ENCODE assay signal across 8 cellular contexts in the genomic region with DNA sequence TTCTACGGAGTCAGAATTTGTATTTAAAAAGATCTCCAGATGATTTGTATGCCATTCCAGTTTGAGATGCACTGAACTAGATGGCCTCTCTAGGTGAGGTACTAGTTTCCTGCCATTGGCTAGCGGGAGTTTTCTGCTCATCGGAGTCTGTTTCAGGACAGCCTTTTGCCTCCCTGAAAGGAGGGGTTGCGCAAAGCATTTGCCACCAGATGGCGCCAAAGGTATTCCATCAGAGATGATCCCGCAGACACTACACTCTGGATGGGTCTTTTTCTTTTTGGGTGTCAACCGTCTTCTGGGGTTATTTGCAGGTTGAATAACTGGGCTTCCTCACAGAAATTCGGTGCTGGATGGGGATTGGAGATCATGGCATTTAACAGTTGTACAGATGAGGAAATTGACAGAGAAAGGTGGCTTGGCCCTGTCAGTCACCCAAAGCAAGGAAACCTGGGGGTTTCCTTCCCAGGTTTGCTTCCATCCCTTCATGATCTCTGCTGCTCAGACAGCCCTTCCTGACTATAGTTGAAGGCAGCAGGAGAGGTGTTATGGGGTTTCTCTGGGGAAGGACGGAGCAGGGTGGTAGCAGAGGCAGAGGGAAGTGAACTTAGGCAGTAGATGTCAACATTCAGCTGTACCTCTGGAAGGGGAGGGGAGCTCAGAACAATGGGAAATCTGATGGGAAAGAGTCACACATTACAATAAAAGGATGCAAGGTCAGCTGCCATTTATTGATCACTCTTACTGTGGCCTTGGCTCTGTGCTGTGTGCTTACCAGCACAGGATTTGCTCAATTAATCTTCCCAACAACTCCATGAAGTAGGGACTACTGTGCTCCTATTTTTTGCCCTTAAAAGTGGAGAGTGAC.
A peak's percentile ranks its signal among the peaks of the same experiment; 100 is the strongest.
DNase-seq lines count a peak whose midpoint lies in the region; ATAC-seq and TF ChIP-seq lines count a peak whose summit lies in the region.

No MANE protein-coding gene starts in this region.

- H3K27me3 ChIP-seq in BE2C (no peaks in the 10 kb centered on the region), lung (ENCODE audit: control insufficient read depth, insufficient read depth) (no peaks in the 10 kb centered on the region)

- H3K4me3 Mint-ChIP-seq in activated CD4-positive, alpha-beta T cell treated with anti-CD3 and anti-CD28 coated beads, Interleukin-2, amount 10 ng/mL, durations not matched to agents 24 days and 14 days = no peak overlapping the region

- 18 to 22% methylated on average over 9 of the region's 9 CpGs for WGBS in lung, 2 donors

- no peak overlapping the region for H3K27ac ChIP-seq in lung (ENCODE audit: low read depth in 1 of 2, low read length in 1 of 2)

- H3K4me1 Mint-ChIP-seq in activated CD4-positive, alpha-beta T cell treated with anti-CD3 and anti-CD28 coated beads, Interleukin-2, amount 10 ng/mL, durations not matched to agents 24 days and 14 days = peaks cover 45% of the 10 kb centered on the region

- H3K36me3 Mint-ChIP-seq in activated CD4-positive, alpha-beta T cell treated with anti-CD3 and anti-CD28 coated beads, Interleukin-2, amount 10 ng/mL, durations not matched to agents 24 days and 14 days (ENCODE audit: low read depth) = no peaks in the 10 kb centered on the region

- peak; percentile 80 for ATAC-seq in GM19025 (IDR thresholded peaks at IDR 0.05; ENCODE audit: low read depth, unreplicated experiment)
- peak; percentile 90 for ATAC-seq in HG03354 (IDR thresholded peaks at IDR 0.05; ENCODE audit: poor library complexity, severe bottlenecking, unreplicated experiment)
- no peak for ATAC-seq in lung (ENCODE audit: insufficient read depth, low FRiP score)

- H3K9me3 ChIP-seq in BE2C (no peaks in the 10 kb centered on the region), lung (ENCODE audit: control insufficient read depth in 2 of 2, insufficient read depth in 1 of 2, low read length in 1 of 2) (no peaks in the 10 kb centered on the region)

- H3K27me3 Mint-ChIP-seq in activated CD4-positive, alpha-beta T cell treated with anti-CD3 and anti-CD28 coated beads, Interleukin-2, amount 10 ng/mL, durations not matched to agents 24 days and 14 days = no peaks in the 10 kb centered on the region

- H3K9me3 Mint-ChIP-seq in activated CD4-positive, alpha-beta T cell treated with anti-CD3 and anti-CD28 coated beads, Interleukin-2, amount 10 ng/mL, durations not matched to agents 24 days and 14 days = no peaks in the 10 kb centered on the region

- DNase-seq in BE2C = peak; percentile 84
- peak; percentile 74 for DNase-seq in NCI-H460 (ENCODE audit: extremely low read depth, low read depth)
- peak; percentile 93 for DNase-seq in activated CD4-positive, alpha-beta T cell treated with anti-CD3 and anti-CD28 coated beads, Interleukin-2, amount 10 ng/mL, durations not matched to agents 24 days and 14 days
- peak; percentile 94 for DNase-seq in dermis blood vessel endothelial cell
- DNase-seq in lung (ENCODE audit: low spot score) = peak; percentile 83
- DNase-seq in stimulated activated CD8-positive, alpha-beta memory T cell treated with anti-CD3 and anti-CD28 coated beads, Interleukin-15, amount 100 ng/mL, for 1 hour (ENCODE audit: low read depth) = peak; percentile 59

- peak; percentile 92 for TF ChIP-seq CTCF in BE2C (IDR thresholded peaks at IDR 0.05; ENCODE audit: low read depth, low read length)
- peak; percentile 92 for TF ChIP-seq CTCF in lung (IDR thresholded peaks at IDR 0.05; ENCODE audit: control extremely low read depth, extremely low read depth)

- H3K36me3 ChIP-seq in BE2C (no peaks in the 10 kb centered on the region), lung (ENCODE audit: control insufficient read depth in 2 of 2, insufficient read depth in 2 of 2, low read length in 2 of 2) (no peaks in the 10 kb centered on the region)

- H3K4me1 ChIP-seq in BE2C (no peaks in the 10 kb centered on the region), lung (ENCODE audit: control insufficient read depth in 2 of 2, insufficient read depth in 2 of 2, low read length in 2 of 2) (peaks cover 8 to 10% of the 10 kb centered on the region in 2 donors)

- intact Hi-C loops in activated CD4-positive, alpha-beta T cell treated with anti-CD3 and anti-CD28 coated beads, Interleukin-2, amount 10 ng/mL, durations not matched to agents 24 days and 14 days (cut with micrococcal nuclease) = loop anchor here (1.0 to 5.0 kb wide), 6 partner anchors 137 to 514 kb away; a partner anchor contains a TSS

- H3K4me3 ChIP-seq in BE2C (ENCODE audit: low read depth, low read length) (no peak overlapping the region), lung (no peak overlapping the region)

- peak overlapping the region; percentile 45 for H3K27ac Mint-ChIP-seq in activated CD4-positive, alpha-beta T cell treated with anti-CD3 and anti-CD28 coated beads, Interleukin-2, amount 10 ng/mL, durations not matched to agents 24 days and 14 days
